1 cellular context compared by ENCODE assay signal in genomic region chr19:17110599-17110966, GRCh38.
TF ChIP-seq lines count a peak whose summit lies in the region.

No MANE protein-coding gene starts in this region.

TF ChIP-seq in HepG2, 621 proteins besides CTCF, POLR2A, EP300 and RAD21:
- TF ChIP-seq AGO2 (optimal IDR thresholded peaks at IDR 0.05; ENCODE audit: low read depth, low read length) = peak; percentile 27
- TF ChIP-seq IKZF5 (CRISPR knock-in tag; IDR thresholded peaks at IDR 0.05) = no peak
- no peak for TF ChIP-seq ZNF253 (CRISPR knock-in tag; IDR thresholded peaks at IDR 0.05; ENCODE audit: borderline replicate concordance)
- no peak for TF ChIP-seq ZUFSP (CRISPR knock-in tag; IDR thresholded peaks at IDR 0.05; ENCODE audit: borderline replicate concordance)
